In the genomic region with DNA sequence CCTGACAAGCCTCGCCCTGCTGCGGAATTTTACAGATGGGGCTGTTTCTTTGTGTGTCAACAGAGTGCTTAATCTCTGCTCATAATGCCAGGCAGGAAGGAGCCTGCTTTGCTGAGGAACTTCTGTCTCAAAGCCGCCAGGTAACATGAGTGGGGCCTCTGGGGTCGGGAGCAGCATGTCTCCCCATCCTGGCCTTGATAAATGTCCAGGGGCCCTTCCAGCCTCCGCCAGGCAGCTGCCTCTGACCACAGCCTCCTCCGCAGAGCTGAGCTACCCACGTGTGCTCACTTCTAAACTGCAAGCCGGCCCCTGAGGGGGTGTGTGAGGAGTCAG, we compare ENCODE assay signal across 10 cellular contexts.
DNase-seq lines count a peak whose midpoint lies in the region; ATAC-seq, FAIRE-seq and TF ChIP-seq lines count a peak whose summit lies in the region.
"Had no signal": no experiment of that assay in that cellular context is flagged by ENCODE, and none has a peak within 500 bp of the region (broad histone marks: within the 10 kb centered on the region; RNA-seq: fewer than 3 reads in every experiment).

No MANE protein-coding gene starts in this region.

- no peaks in the 10 kb centered on the region for H3K27me3 Mint-ChIP-seq in naive thymus-derived CD8-positive, alpha-beta T cell

- no peaks in the 10 kb centered on the region for H3K27me3 ChIP-seq in HUES48 (ENCODE audit: control insufficient read depth, insufficient read depth, low read length)
- no peaks in the 10 kb centered on the region for H3K27me3 ChIP-seq in SJCRH30

- H3K27ac ChIP-seq in HUES48 (ENCODE audit: low read depth, low read length) (peak overlapping the region; percentile 53), SJCRH30 (no peak overlapping the region; the same call in 1 of the 2 replicates), kidney (ENCODE audit: low read depth in 2 of 2, low read length in 2 of 2) (no peak overlapping the region)

- H3K36me3 Mint-ChIP-seq in stimulated activated effector memory CD8-positive, alpha-beta T cell treated with anti-CD3 and anti-CD28 coated beads, Interleukin-12 subunit alpha, Interleukin-12 subunit beta, amount 100 ng/mL, for 72 hours: peaks cover under 1% of the 10 kb centered on the region
- H3K36me3 Mint-ChIP-seq in naive thymus-derived CD8-positive, alpha-beta T cell: no peaks in the 10 kb centered on the region

- TF ChIP-seq CTCF in kidney (IDR thresholded peaks at IDR 0.05; ENCODE audit: borderline replicate concordance, extremely low read depth, insufficient read depth): no peak

- H3K9me3 Mint-ChIP-seq in stimulated activated effector memory CD8-positive, alpha-beta T cell treated with anti-CD3 and anti-CD28 coated beads, Interleukin-12 subunit alpha, Interleukin-12 subunit beta, amount 100 ng/mL, for 72 hours: no peaks in the 10 kb centered on the region
- H3K9me3 Mint-ChIP-seq in naive thymus-derived CD8-positive, alpha-beta T cell: no peaks in the 10 kb centered on the region

- no peak for ATAC-seq in stimulated activated effector memory CD8-positive, alpha-beta T cell treated with anti-CD3 and anti-CD28 coated beads, Interleukin-12 subunit alpha, Interleukin-12 subunit beta, amount 100 ng/mL, for 72 hours
- no peak for ATAC-seq in HG02642 (IDR thresholded peaks at IDR 0.05; ENCODE audit: poor library complexity, unreplicated experiment)
- ATAC-seq in naive thymus-derived CD8-positive, alpha-beta T cell: no peak
- ATAC-seq in stimulated activated naive CD8-positive, alpha-beta T cell treated with anti-CD3 and anti-CD28 coated beads, Interleukin-15, Interleukin-2, amounts not matched to agents 100 U/mL and 50 U/mL, for 24 hours: no peak

- peak overlapping the region; percentile 54 for H3K27ac Mint-ChIP-seq in stimulated activated effector memory CD8-positive, alpha-beta T cell treated with anti-CD3 and anti-CD28 coated beads, Interleukin-12 subunit alpha, Interleukin-12 subunit beta, amount 100 ng/mL, for 72 hours
- peak overlapping the region in 1 of 10 donors; percentile 15 for H3K27ac Mint-ChIP-seq in naive thymus-derived CD8-positive, alpha-beta T cell

- H3K4me1 ChIP-seq in HUES48 (ENCODE audit: control insufficient read depth, insufficient read depth, low read length) (peaks cover 23% of the 10 kb centered on the region; the same call in 1 of the 2 replicates), SJCRH30 (peaks cover 62% of the 10 kb centered on the region), kidney (ENCODE audit: control insufficient read depth in 1 of 2, insufficient read depth in 1 of 2, low read depth in 1 of 2, low read length in 2 of 2) (peaks cover 12 to 42% of the 10 kb centered on the region in 2 donors)

- peaks cover 71% of the 10 kb centered on the region for H3K4me1 Mint-ChIP-seq in stimulated activated effector memory CD8-positive, alpha-beta T cell treated with anti-CD3 and anti-CD28 coated beads, Interleukin-12 subunit alpha, Interleukin-12 subunit beta, amount 100 ng/mL, for 72 hours
- peaks cover 13 to 28% (median 20%) of the 10 kb centered on the region in 4 donors for H3K4me1 Mint-ChIP-seq in naive thymus-derived CD8-positive, alpha-beta T cell

- peak overlapping the region; percentile 10 for H3K4me3 Mint-ChIP-seq in stimulated activated effector memory CD8-positive, alpha-beta T cell treated with anti-CD3 and anti-CD28 coated beads, Interleukin-12 subunit alpha, Interleukin-12 subunit beta, amount 100 ng/mL, for 72 hours
- no peak overlapping the region for H3K4me3 Mint-ChIP-seq in naive thymus-derived CD8-positive, alpha-beta T cell

- H3K9ac ChIP-seq in HUES48 (ENCODE audit: low read depth, low read length) (no peak overlapping the region), kidney (ENCODE audit: low read length in 2 of 2) (no peak overlapping the region)

- intact Hi-C loops in kidney (cut with DNase I): no loop called here

- DNase-seq in SJCRH30 (peak; percentile 59 to 62), kidney (peak; percentile 61), SHP77 (lab: John Stamatoyannopoulos, UW) (no peak)
- no peak for DNase-seq in stimulated activated effector memory CD8-positive, alpha-beta T cell treated with anti-CD3 and anti-CD28 coated beads, Interleukin-12 subunit alpha, Interleukin-12 subunit beta, amount 100 ng/mL, for 72 hours (ENCODE audit: low spot score in 2 of 2)
- DNase-seq in naive thymus-derived CD8-positive, alpha-beta T cell: no peak
- DNase-seq in stimulated activated naive CD8-positive, alpha-beta T cell treated with anti-CD3 and anti-CD28 coated beads, Interleukin-15, Interleukin-2, amounts not matched to agents 100 U/mL and 50 U/mL, for 24 hours: no peak
- DNase-seq: DMS153 had no signal

- POLR2A ChIA-PET in naive thymus-derived CD8-positive, alpha-beta T cell (lab: Charles Lee): no interaction called here

- H3K9me3 ChIP-seq in HUES48 (ENCODE audit: control insufficient read depth, insufficient read depth, low read length): no peaks in the 10 kb centered on the region
- H3K9me3 ChIP-seq in SJCRH30 (replicated peaks): no peaks in the 10 kb centered on the region
- no peaks in the 10 kb centered on the region for H3K9me3 ChIP-seq in kidney (ENCODE audit: control insufficient read depth in 1 of 2, low read length in 2 of 2)

- FAIRE-seq in kidney (lab: Jason Lieb, UNC): no peak
- FAIRE-seq: GM18507 had no signal

- H3K36me3 ChIP-seq in HUES48 (ENCODE audit: control insufficient read depth, insufficient read depth, low read length) (no peaks in the 10 kb centered on the region), SJCRH30 (no peaks in the 10 kb centered on the region), kidney (ENCODE audit: control insufficient read depth in 1 of 2, insufficient read depth in 2 of 2, low read length in 2 of 2) (no peaks in the 10 kb centered on the region)

- H3K4me3 ChIP-seq in HUES48 (ENCODE audit: low read depth, low read length) (no peak overlapping the region), SJCRH30 (no peak overlapping the region), kidney (ENCODE audit: low read length in 2 of 2) (no peak overlapping the region)

Comparison
In these comparisons a context has a peak if more than half of its experiments do, and no peak if none do; other contexts are left out.
1. DNase-seq: peak in SJCRH30 (2 of 2) and kidney (single experiment); none in stimulated activated effector memory CD8-positive, alpha-beta T cell treated with anti-CD3 and anti-CD28 coated beads, Interleukin-12 subunit alpha, Interleukin-12 subunit beta, amount 100 ng/mL, for 72 hours (0 of 2), SHP77 (0 of 2), naive thymus-derived CD8-positive, alpha-beta T cell (0 of 10) and stimulated activated naive CD8-positive, alpha-beta T cell treated with anti-CD3 and anti-CD28 coated beads, Interleukin-15, Interleukin-2, amounts not matched to agents 100 U/mL and 50 U/mL, for 24 hours (single experiment).